ENCODE assay signal across 13 cellular contexts in the genomic region with DNA sequence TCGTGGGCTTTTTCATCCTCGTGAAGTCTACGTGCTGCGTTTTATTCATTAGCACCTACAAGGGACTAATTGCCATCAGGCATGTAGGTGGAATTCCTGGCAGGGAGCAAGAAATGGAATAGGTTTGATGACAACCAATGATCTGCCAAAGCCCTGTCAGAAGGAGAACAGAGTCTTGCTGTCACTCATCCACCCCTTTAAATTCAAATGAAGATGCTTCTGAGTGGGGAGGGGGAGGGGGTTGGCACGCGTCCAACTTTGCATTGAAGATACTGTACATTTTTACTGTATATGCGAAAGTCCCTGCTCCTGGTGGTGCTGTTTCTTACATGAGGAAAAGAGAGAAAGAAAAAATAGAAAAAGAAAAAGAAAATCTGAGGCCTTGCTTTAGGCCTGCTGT.
DNase-seq lines count a peak whose midpoint lies in the region; ATAC-seq, FAIRE-seq and TF ChIP-seq lines count a peak whose summit lies in the region.
"Had no signal": no experiment of that assay in that cellular context is flagged by ENCODE, and none has a peak within 500 bp of the region (broad histone marks: within the 10 kb centered on the region; RNA-seq: fewer than 3 reads in every experiment).

No MANE protein-coding gene starts in this region.

- dilution Hi-C loops in keratinocyte (cut with MboI; ENCODE audit: extremely low pct_ligation_motif_present, low sequenced_read_pairs), result no loop called here

- no peaks in the 10 kb centered on the region for H3K9me3 ChIP-seq in keratinocyte (ENCODE audit: control insufficient read depth, low read depth, low read length)
- H3K9me3 ChIP-seq in SJCRH30 (replicated peaks), result no peaks in the 10 kb centered on the region
- H3K9me3 ChIP-seq: esophagus squamous epithelium, left lung had no signal

- no peaks in the 10 kb centered on the region for H4K20me1 ChIP-seq in keratinocyte (ENCODE audit: control insufficient read depth, extremely low read depth, insufficient read depth, low read length)

- intact Hi-C loops in posterior cingulate gyrus (cut with DNase I), result no loop called here

- H3K79me2 ChIP-seq in keratinocyte (ENCODE audit: control insufficient read depth, insufficient read depth, low read length), result no peaks in the 10 kb centered on the region

- H3K27ac ChIP-seq in keratinocyte (ENCODE audit: control insufficient read depth, insufficient read depth, low read length), result peak overlapping the region; percentile 13
- H3K27ac ChIP-seq in SJCRH30, result no peak overlapping the region
- H3K27ac ChIP-seq: esophagus squamous epithelium had no signal

- H3K36me3 ChIP-seq in keratinocyte (ENCODE audit: control insufficient read depth in 2 of 2, extremely low read depth in 1 of 2, insufficient read depth in 2 of 2, low read length in 2 of 2) (no peaks in the 10 kb centered on the region), SJCRH30 (no peaks in the 10 kb centered on the region)
- H3K36me3 ChIP-seq: esophagus squamous epithelium, left lung had no signal

- H2AFZ ChIP-seq in keratinocyte (ENCODE audit: control insufficient read depth, low read length), result no peak overlapping the region

- H3K4me3 ChIP-seq in keratinocyte (ENCODE audit: control insufficient read depth in 2 of 3, extremely low read depth in 1 of 3, insufficient read depth in 2 of 3, low read depth in 1 of 3, low read length in 3 of 3) (no peak overlapping the region), SJCRH30 (no peak overlapping the region)
- H3K4me3 ChIP-seq: esophagus squamous epithelium, left lung had no signal

- no peaks in the 10 kb centered on the region for H3K9me1 ChIP-seq in keratinocyte (ENCODE audit: control insufficient read depth, extremely low read depth, insufficient read depth, low read length)

- H3K4me1 ChIP-seq in keratinocyte (ENCODE audit: control insufficient read depth, extremely low read depth, insufficient read depth, low read length) (peaks cover 12% of the 10 kb centered on the region), SJCRH30 (no peaks in the 10 kb centered on the region)
- H3K4me1 ChIP-seq: left lung had no signal

- H3K27me3 ChIP-seq in keratinocyte (ENCODE audit: control insufficient read depth, extremely low read depth, insufficient read depth, low read length), result no peaks in the 10 kb centered on the region
- H3K27me3 ChIP-seq in SJCRH30, result no peaks in the 10 kb centered on the region
- H3K27me3 ChIP-seq: esophagus squamous epithelium, left lung had no signal

- no peak overlapping the region for H3K9ac ChIP-seq in keratinocyte (ENCODE audit: control insufficient read depth, extremely low read depth, insufficient read depth, low read length)

- DNase-seq in keratinocyte (ENCODE audit: low read depth, low spot score) (no peak), NCI-H1417 (lab: John Stamatoyannopoulos, UW) (no peak), posterior cingulate gyrus (no peak), SJCRH30 (no peak), activated gamma-delta T cell (lab: John Stamatoyannopoulos, UW) (no peak)
- DNase-seq: activated CD8-positive, alpha-beta memory T cell treated with anti-CD3 and anti-CD28 coated beads for 24 hours; activated naive CD4-positive, alpha-beta T cell; esophagus squamous epithelium; hippocampal formation; left lung had no signal

- no peak for FAIRE-seq in keratinocyte (lab: Jason Lieb, UNC)

- ATAC-seq in GM18511 (IDR thresholded peaks at IDR 0.05; ENCODE audit: unreplicated experiment), result peak; percentile 14
- peak; percentile 10 for ATAC-seq in GM21723 (IDR thresholded peaks at IDR 0.05; ENCODE audit: unreplicated experiment)
- peak; percentile 10 for ATAC-seq in HG03432 (IDR thresholded peaks at IDR 0.05; ENCODE audit: unreplicated experiment)

- TF ChIP-seq CTCF in keratinocyte (optimal IDR thresholded peaks at IDR 0.05 in 1 of 3, IDR thresholded peaks at IDR 0.05 in 1 of 3, conservative IDR thresholded peaks at IDR 0.05 in 1 of 3; ENCODE audit: extremely low read depth in 1 of 3, insufficient read depth in 2 of 3, low read length in 3 of 3), result no peak

- peak overlapping the region; percentile 11 for H3K4me2 ChIP-seq in keratinocyte (ENCODE audit: control insufficient read depth, extremely low read depth, insufficient read depth, low read depth, low read length)
